ENCODE assay signal across 1 cellular context in the genomic region with DNA sequence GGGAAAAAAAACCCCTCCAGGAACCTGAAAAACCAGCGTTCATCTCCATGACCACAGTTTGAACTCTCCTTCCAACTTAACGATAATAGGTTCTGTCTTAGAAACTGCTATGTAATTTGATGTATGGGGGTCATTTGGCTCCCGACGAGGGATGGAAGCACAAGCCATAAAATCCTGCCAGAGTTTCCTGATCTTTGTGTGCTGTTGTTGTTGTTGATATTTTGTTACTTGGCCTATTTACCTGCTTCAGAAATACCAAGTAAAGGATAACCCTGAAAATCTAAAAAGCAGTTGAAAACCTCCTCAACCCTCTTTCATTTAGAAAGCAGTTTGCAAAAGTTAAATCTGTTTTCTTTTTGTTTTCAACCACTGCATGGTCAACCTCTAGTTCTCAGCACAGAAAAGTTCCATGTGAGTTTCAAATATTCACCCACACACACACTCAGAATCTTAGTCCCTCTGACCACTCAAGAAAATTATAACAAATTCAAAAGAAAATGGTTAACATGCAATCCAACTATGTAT.
TF ChIP-seq lines count a peak whose summit lies in the region.

No MANE protein-coding gene starts in this region.

TF ChIP-seq in HepG2, 621 proteins besides CTCF, POLR2A, EP300 and RAD21:
- no peak for TF ChIP-seq NR2F1 (CRISPR knock-in tag; IDR thresholded peaks at IDR 0.05)
- no peak for TF ChIP-seq ZBTB20 (CRISPR knock-in tag; IDR thresholded peaks at IDR 0.05; ENCODE audit: borderline replicate concordance, low read depth)
- no peak for TF ChIP-seq ARNT2 (CRISPR knock-in tag; IDR thresholded peaks at IDR 0.05; ENCODE audit: low read depth)
- no peak for TF ChIP-seq RORA (CRISPR knock-in tag; IDR thresholded peaks at IDR 0.05)
- no peak for TF ChIP-seq ZNF816 (CRISPR knock-in tag; IDR thresholded peaks at IDR 0.05; ENCODE audit: borderline replicate concordance)
- no peak for TF ChIP-seq ZFP41 (CRISPR knock-in tag; IDR thresholded peaks at IDR 0.05; ENCODE audit: borderline replicate concordance)
- TF ChIP-seq ZNF432 (CRISPR knock-in tag; IDR thresholded peaks at IDR 0.05; ENCODE audit: borderline replicate concordance), result no peak
- TF ChIP-seq, protein P1, sequence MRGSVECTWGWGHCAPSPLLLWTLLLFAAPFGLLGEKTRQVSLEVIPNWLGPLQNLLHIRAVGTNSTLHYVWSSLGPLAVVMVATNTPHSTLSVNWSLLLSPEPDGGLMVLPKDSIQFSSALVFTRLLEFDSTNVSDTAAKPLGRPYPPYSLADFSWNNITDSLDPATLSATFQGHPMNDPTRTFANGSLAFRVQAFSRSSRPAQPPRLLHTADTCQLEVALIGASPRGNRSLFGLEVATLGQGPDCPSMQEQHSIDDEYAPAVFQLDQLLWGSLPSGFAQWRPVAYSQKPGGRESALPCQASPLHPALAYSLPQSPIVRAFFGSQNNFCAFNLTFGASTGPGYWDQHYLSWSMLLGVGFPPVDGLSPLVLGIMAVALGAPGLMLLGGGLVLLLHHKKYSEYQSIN (CRISPR knock-in tag; IDR thresholded peaks at IDR 0.05; ENCODE audit: borderline replicate concordance), result no peak
- no peak for TF ChIP-seq ZNF44 (CRISPR knock-in tag; IDR thresholded peaks at IDR 0.05)
- no peak for TF ChIP-seq KDM1A (CRISPR knock-in tag; IDR thresholded peaks at IDR 0.05)
- TF ChIP-seq MEIS1 (CRISPR knock-in tag; IDR thresholded peaks at IDR 0.05; ENCODE audit: borderline replicate concordance), result no peak
- no peak for TF ChIP-seq ZNF484 (CRISPR knock-in tag; IDR thresholded peaks at IDR 0.05; ENCODE audit: borderline replicate concordance, low read depth)
- TF ChIP-seq ZNF350 (CRISPR knock-in tag; IDR thresholded peaks at IDR 0.05; ENCODE audit: borderline replicate concordance, low read depth), result no peak
- no peak for TF ChIP-seq SRSF4 (IDR thresholded peaks at IDR 0.05; ENCODE audit: low read depth, low read length, poor library complexity, severe bottlenecking)
- TF ChIP-seq NFE2L1 (CRISPR knock-in tag; IDR thresholded peaks at IDR 0.05; ENCODE audit: borderline replicate concordance), result no peak
- no peak for TF ChIP-seq SP140L (CRISPR knock-in tag; IDR thresholded peaks at IDR 0.05; ENCODE audit: borderline replicate concordance)
- TF ChIP-seq REL (CRISPR knock-in tag; conservative IDR thresholded peaks at IDR 0.05), result no peak
- no peak for TF ChIP-seq ZNF546 (CRISPR knock-in tag; conservative IDR thresholded peaks at IDR 0.05)
